In the genomic region with DNA sequence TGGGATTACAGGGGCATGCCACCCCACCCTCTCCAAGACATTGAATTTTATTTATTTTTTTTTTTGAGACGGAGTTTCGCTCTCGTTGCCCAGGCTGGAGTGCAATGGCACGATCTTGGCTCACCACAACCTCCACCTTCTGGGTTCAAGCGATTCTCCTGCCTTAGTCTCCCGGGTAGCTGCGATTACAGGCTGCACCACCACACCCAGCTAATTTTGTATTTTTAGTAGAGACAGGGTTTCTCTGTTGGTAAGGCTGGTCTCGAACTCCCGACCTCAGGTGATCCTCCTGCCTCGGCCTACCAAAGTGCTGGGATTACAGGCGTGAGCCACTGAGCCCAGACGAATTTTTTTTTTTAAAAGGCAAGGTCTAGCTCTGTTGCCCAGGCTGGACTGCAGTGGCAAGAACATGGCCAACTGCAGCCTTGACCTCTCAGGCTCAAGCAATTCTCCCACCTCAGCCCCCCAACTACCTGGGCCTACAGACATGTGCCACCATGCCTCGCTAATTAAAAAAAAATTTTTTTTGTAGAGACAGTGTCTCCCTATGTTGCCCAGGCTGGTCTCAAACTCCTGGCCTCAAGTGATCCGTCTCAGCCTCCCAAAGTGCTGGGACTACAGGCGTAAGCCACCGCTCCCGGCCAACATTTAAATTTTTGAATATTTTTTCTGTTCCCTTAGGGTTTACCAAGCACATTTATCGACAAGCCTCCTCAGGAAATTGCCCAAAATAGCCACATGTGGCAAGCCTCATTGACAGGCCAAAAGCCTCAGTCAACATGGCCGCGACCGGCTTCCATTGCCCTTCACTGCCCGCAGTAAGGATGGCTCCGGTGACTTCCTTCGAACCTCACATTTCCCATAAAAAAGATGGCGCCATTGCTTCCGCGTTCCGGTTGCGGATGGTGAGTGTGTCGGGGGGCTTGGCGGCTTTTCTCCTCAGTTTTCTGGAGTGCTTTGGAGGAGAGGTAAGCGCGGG, we compare ENCODE assay signal across 8 cellular contexts. TPM values are rescaled to one million over a fixed set of nuclear protein-coding genes. Genes with fewer than 3 reads are reported as not detected.
DNase-seq lines count a peak whose midpoint lies in the region; ATAC-seq, FAIRE-seq and TF ChIP-seq lines count a peak whose summit lies in the region.

Gene SHLD1 (plus strand): TSS at position 890 of the 979 bp plus-strand sequence. CDS start 22,465 bp downstream, outside the sequence.

- no peaks in the 10 kb centered on the region for H4K20me1 ChIP-seq in keratinocyte (ENCODE audit: control insufficient read depth, extremely low read depth, insufficient read depth, low read length)

- H3K27ac ChIP-seq in keratinocyte (ENCODE audit: control insufficient read depth, insufficient read depth, low read length): peak within 1 kb of the TSS; percentile 65

- H3K9me1 ChIP-seq in keratinocyte (ENCODE audit: control insufficient read depth, extremely low read depth, insufficient read depth, low read length): no peaks in the 10 kb centered on the region

- H3K4me1 ChIP-seq in keratinocyte (ENCODE audit: control insufficient read depth, extremely low read depth, insufficient read depth, low read length): peaks cover 4% of the 10 kb centered on the region

- peak within 1 kb of the TSS; percentile 92 for H2AFZ ChIP-seq in keratinocyte (ENCODE audit: control insufficient read depth, low read length)

- H3K9ac ChIP-seq in keratinocyte (ENCODE audit: control insufficient read depth, extremely low read depth, insufficient read depth, low read length): peak within 1 kb of the TSS; percentile 68

- no peaks in the 10 kb centered on the region for H3K9me3 ChIP-seq in keratinocyte (ENCODE audit: control insufficient read depth, low read depth, low read length)

- DNase-seq in AG08395 (ENCODE audit: low spot score) (peak; percentile 84), NCI-H345 (lab: John Stamatoyannopoulos, UW) (peak; percentile 92), keratinocyte (ENCODE audit: low read depth, low spot score) (peak; percentile 2)
- DNase-seq in activated CD4-positive, CD25-positive, alpha-beta regulatory T cell (lab: John Stamatoyannopoulos, UW): peak; percentile 52 to 58 (median 54)
- peak; percentile 77 for DNase-seq in central memory CD4-positive, alpha-beta T cell
- DNase-seq in stimulated activated CD4-positive, alpha-beta T cell treated with anti-CD3 and anti-CD28 coated beads, Interleukin-12 subunit alpha, Interleukin-12 subunit beta, amount 100 ng/mL, for 48 hours (ENCODE audit: low read depth in 2 of 3, low spot score in 1 of 3): peak; percentile 71 to 78 (median 75)

- FAIRE-seq in keratinocyte (lab: Jason Lieb, UNC): no peak

- ATAC-seq in GM18909 (IDR thresholded peaks at IDR 0.05; ENCODE audit: poor library complexity, unreplicated experiment) (peak; percentile 87), HG03175 (IDR thresholded peaks at IDR 0.05; ENCODE audit: unreplicated experiment) (peak; percentile 97)

- no peaks in the 10 kb centered on the region for H3K36me3 ChIP-seq in keratinocyte (ENCODE audit: control insufficient read depth in 2 of 2, extremely low read depth in 1 of 2, insufficient read depth in 2 of 2, low read length in 2 of 2)

- TF ChIP-seq CTCF in keratinocyte (optimal IDR thresholded peaks at IDR 0.05 in 1 of 3, IDR thresholded peaks at IDR 0.05 in 1 of 3, conservative IDR thresholded peaks at IDR 0.05 in 1 of 3; ENCODE audit: extremely low read depth in 1 of 3, insufficient read depth in 2 of 3, low read length in 3 of 3): no peak

- dilution Hi-C loops in keratinocyte (cut with MboI; ENCODE audit: extremely low pct_ligation_motif_present, low sequenced_read_pairs): no loop called here

- peak within 1 kb of the TSS; percentile 49 to 84 (median 60) for H3K4me3 ChIP-seq in keratinocyte (ENCODE audit: control insufficient read depth in 2 of 3, extremely low read depth in 1 of 3, insufficient read depth in 2 of 3, low read depth in 1 of 3, low read length in 3 of 3)

- no peaks in the 10 kb centered on the region for H3K27me3 ChIP-seq in keratinocyte (ENCODE audit: control insufficient read depth, extremely low read depth, insufficient read depth, low read length)

- no peaks in the 10 kb centered on the region for H3K79me2 ChIP-seq in keratinocyte (ENCODE audit: control insufficient read depth, insufficient read depth, low read length)

- peak within 1 kb of the TSS; percentile 97 for H3K4me2 ChIP-seq in keratinocyte (ENCODE audit: control insufficient read depth, extremely low read depth, insufficient read depth, low read depth, low read length)

RNA-seq across cellular contexts. Expression of gene SHLD1, which starts in this region (rescaled TPM):
- polyA plus RNA-seq in keratinocyte: 2.4 to 3.2 TPM (median 2.4 TPM) in 3 replicates
- 0.56 TPM for polyA plus RNA-seq in keratinocyte (2011; ENCODE audit: low read depth)
- 1.9 and 2.9 TPM in 2 replicates for polyA plus RNA-seq in keratinocyte (2011; cell fraction: cytosol; rRNA removed)
- 1.5 TPM in 2 replicates for polyA plus RNA-seq in keratinocyte (2011; cell fraction: nucleus; rRNA removed)
- polyA plus RNA-seq in keratinocyte (2012; ENCODE audit: low replicate concordance): 2.1 and 2.8 TPM in 2 replicates
- polyA minus RNA-seq in keratinocyte: 0.86 to 1.1 TPM in 2 of 3 replicates, not detected in the other
- polyA minus RNA-seq in keratinocyte (2011; cell fraction: cytosol; rRNA and poly(A)+ RNA removed): not detected
- polyA minus RNA-seq in keratinocyte (2011; cell fraction: nucleus; rRNA and poly(A)+ RNA removed): 0.95 and 2.2 TPM in 2 replicates

Comparison
In these comparisons a context has a peak if more than half of its experiments do, and no peak if none do; other contexts are left out.
1. Peak in every context shown above with its lines: DNase-seq, ATAC-seq, H3K4me3 ChIP-seq and H3K27ac ChIP-seq.
2. DNase-seq: peak in every context shown above with its lines; median percentile 92 in NCI-H345; 84 in AG08395; 77 in central memory CD4-positive, alpha-beta T cell; 75 in stimulated activated CD4-positive, alpha-beta T cell treated with anti-CD3 and anti-CD28 coated beads, Interleukin-12 subunit alpha, Interleukin-12 subunit beta, amount 100 ng/mL, for 48 hours; 54 in activated CD4-positive, CD25-positive, alpha-beta regulatory T cell; 2 in keratinocyte.